8 cellular contexts compared by ENCODE assay signal in genomic region chr1:209875510-209875909, GRCh38. TPM values are rescaled to one million over a fixed set of nuclear protein-coding genes. Genes with fewer than 3 reads are reported as not detected.
DNase-seq lines count a peak whose midpoint lies in the region; ATAC-seq and TF ChIP-seq lines count a peak whose summit lies in the region.

No MANE protein-coding gene starts in this region.

- ATAC-seq in natural killer cell (no peak), GM18907 (IDR thresholded peaks at IDR 0.05; ENCODE audit: unreplicated experiment) (no peak)

- peak; percentile 60 for DNase-seq in EL
- peak; percentile 78 for DNase-seq in NCI-H2196 (lab: John Stamatoyannopoulos, UW; ENCODE audit: unreplicated experiment)
- no peak for DNase-seq in osteocyte (ENCODE audit: extremely low spot score, unreplicated experiment)
- DNase-seq in T-helper 1 cell, result no peak
- no peak for DNase-seq in natural killer cell
- no peak for DNase-seq in SKM-1 (lab: John Stamatoyannopoulos, UW; ENCODE audit: unreplicated experiment)

- peak overlapping the region; percentile 66 for H3K27ac ChIP-seq in cingulate gyrus (ENCODE audit: low read depth, low read length)

- H3K9me3 Mint-ChIP-seq in osteocyte (ENCODE audit: unreplicated experiment) (no peaks in the 10 kb centered on the region), natural killer cell (no peaks in the 10 kb centered on the region)

- H3K4me3 Mint-ChIP-seq in osteocyte (ENCODE audit: unreplicated experiment) (no peak overlapping the region), natural killer cell (no peak overlapping the region)

- intact Hi-C loops in natural killer cell (cut with micrococcal nuclease), result no loop called here

- H3K36me3 Mint-ChIP-seq in osteocyte (ENCODE audit: unreplicated experiment) (no peaks in the 10 kb centered on the region), natural killer cell (no peaks in the 10 kb centered on the region)

- H3K27ac Mint-ChIP-seq in osteocyte (ENCODE audit: unreplicated experiment), result peak overlapping the region; percentile 76
- H3K27ac Mint-ChIP-seq in natural killer cell, result no peak overlapping the region

- peaks cover 6% of the 10 kb centered on the region for H3K27me3 Mint-ChIP-seq in osteocyte (ENCODE audit: unreplicated experiment)
- H3K27me3 Mint-ChIP-seq in natural killer cell (ENCODE audit: low read depth in 2 of 2), result peaks cover 13 to 32% of the 10 kb centered on the region in 2 donors

- TF ChIP-seq CTCF in osteocyte (IDR thresholded peaks at IDR 0.05) (peak; percentile 63), natural killer cell (IDR thresholded peaks at IDR 0.05) (no peak)

- peaks cover 33% of the 10 kb centered on the region for H3K4me1 Mint-ChIP-seq in osteocyte (ENCODE audit: unreplicated experiment)
- no peaks in the 10 kb centered on the region for H3K4me1 Mint-ChIP-seq in natural killer cell

RNA-seq across cellular contexts. Expression of gene UTP25, which starts 47.7 kb away (rescaled TPM):
- 7.1 and 7.3 TPM in 2 replicates for total RNA-seq in osteocyte
- total RNA-seq in natural killer cell, result 1 to 10 TPM; 6.0 to 8.9 (median 8.3) TPM

Comparison
In these comparisons a context has a peak if more than half of its experiments do, and no peak if none do; other contexts are left out.
1. DNase-seq: peak in EL (single experiment) and NCI-H2196 (single experiment); none in osteocyte (single experiment), T-helper 1 cell (0 of 5), natural killer cell (single experiment) and SKM-1 (single experiment).